In genomic region chr2:190446193-190446592, GRCh38 we compare ENCODE assay signal across 1 cellular context.
TF ChIP-seq lines count a peak whose summit lies in the region.

No MANE protein-coding gene starts in this region.

TF ChIP-seq in K562, 482 proteins besides CTCF, POLR2A, EP300 and RAD21:
- TF ChIP-seq ZBTB12 (CRISPR knock-in tag; IDR thresholded peaks at IDR 0.05): no peak
- TF ChIP-seq KDM5B (IDR thresholded peaks at IDR 0.05; ENCODE audit: insufficient replicate concordance, low read depth, low read length): no peak
- TF ChIP-seq ILF3 (IDR thresholded peaks at IDR 0.05; ENCODE audit: borderline replicate concordance): no peak
- no peak for TF ChIP-seq ZNF408 (CRISPR knock-in tag; IDR thresholded peaks at IDR 0.05; ENCODE audit: low read depth)
- TF ChIP-seq NEUROD1 (IDR thresholded peaks at IDR 0.05; ENCODE audit: borderline replicate concordance, low read depth, low read length, partially characterized antibody): no peak
- no peak for TF ChIP-seq ARID4B (CRISPR knock-in tag; IDR thresholded peaks at IDR 0.05)
- no peak for TF ChIP-seq SMARCE1 (IDR thresholded peaks at IDR 0.05)
- no peak for TF ChIP-seq ZBTB1 (CRISPR knock-in tag; IDR thresholded peaks at IDR 0.05; ENCODE audit: borderline replicate concordance, low read depth)
- TF ChIP-seq ELF2 (CRISPR knock-in tag; IDR thresholded peaks at IDR 0.05): no peak
- TF ChIP-seq, protein P1, sequence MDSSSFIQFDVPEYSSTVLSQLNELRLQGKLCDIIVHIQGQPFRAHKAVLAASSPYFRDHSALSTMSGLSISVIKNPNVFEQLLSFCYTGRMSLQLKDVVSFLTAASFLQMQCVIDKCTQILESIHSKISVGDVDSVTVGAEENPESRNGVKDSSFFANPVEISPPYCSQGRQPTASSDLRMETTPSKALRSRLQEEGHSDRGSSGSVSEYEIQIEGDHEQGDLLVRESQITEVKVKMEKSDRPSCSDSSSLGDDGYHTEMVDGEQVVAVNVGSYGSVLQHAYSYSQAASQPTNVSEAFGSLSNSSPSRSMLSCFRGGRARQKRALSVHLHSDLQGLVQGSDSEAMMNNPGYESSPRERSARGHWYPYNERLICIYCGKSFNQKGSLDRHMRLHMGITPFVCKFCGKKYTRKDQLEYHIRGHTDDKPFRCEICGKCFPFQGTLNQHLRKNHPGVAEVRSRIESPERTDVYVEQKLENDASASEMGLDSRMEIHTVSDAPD (CRISPR knock-in tag; IDR thresholded peaks at IDR 0.05): no peak
- no peak for TF ChIP-seq HLTF (IDR thresholded peaks at IDR 0.05)
- TF ChIP-seq ZC3H11A (IDR thresholded peaks at IDR 0.05; ENCODE audit: low read depth, low read length): no peak
- no peak for TF ChIP-seq THRAP3 (IDR thresholded peaks at IDR 0.05; ENCODE audit: borderline replicate concordance)
- TF ChIP-seq MAFF (IDR thresholded peaks at IDR 0.05; ENCODE audit: low read length): no peak
- TF ChIP-seq ZBTB40 (IDR thresholded peaks at IDR 0.05): no peak
- TF ChIP-seq ZBTB40 (CRISPR knock-in tag; IDR thresholded peaks at IDR 0.05): no peak
- TF ChIP-seq MAFG (tag; conservative IDR thresholded peaks at IDR 0.05): no peak
- TF ChIP-seq, protein P2, sequence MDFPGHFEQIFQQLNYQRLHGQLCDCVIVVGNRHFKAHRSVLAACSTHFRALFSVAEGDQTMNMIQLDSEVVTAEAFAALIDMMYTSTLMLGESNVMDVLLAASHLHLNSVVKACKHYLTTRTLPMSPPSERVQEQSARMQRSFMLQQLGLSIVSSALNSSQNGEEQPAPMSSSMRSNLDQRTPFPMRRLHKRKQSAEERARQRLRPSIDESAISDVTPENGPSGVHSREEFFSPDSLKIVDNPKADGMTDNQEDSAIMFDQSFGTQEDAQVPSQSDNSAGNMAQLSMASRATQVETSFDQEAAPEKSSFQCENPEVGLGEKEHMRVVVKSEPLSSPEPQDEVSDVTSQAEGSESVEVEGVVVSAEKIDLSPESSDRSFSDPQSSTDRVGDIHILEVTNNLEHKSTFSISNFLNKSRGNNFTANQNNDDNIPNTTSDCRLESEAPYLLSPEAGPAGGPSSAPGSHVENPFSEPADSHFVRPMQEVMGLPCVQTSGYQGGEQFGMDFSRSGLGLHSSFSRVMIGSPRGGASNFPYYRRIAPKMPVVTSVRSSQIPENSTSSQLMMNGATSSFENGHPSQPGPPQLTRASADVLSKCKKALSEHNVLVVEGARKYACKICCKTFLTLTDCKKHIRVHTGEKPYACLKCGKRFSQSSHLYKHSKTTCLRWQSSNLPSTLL (IDR thresholded peaks at IDR 0.05): no peak
- TF ChIP-seq ZNF311 (CRISPR knock-in tag; IDR thresholded peaks at IDR 0.05): no peak
